Comparison of ENCODE assay signal across 1 cellular context in the genomic region with DNA sequence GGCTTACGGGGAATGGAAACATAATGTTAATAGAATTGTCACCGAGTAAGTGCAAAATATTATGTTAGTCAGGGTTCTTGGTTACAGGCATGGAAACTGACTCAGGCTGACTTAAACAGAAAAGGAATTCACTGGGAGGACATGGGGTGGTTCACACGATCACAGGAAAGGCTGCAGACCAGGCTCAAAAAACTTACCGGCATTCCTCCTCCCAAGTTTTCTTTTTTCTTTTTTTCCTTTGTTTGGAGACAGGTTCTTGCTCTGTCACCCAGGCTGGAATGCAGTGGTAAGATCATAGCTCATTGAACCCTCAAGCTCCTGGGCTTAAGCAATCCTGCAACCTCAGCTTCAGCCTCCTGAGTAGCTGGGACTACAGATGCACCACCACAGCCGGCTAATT.
TF ChIP-seq lines count a peak whose summit lies in the region.

No MANE protein-coding gene starts in this region.

TF ChIP-seq in HepG2, 621 proteins besides CTCF, POLR2A, EP300 and RAD21:
- no peak for TF ChIP-seq ZNF232 (CRISPR knock-in tag; IDR thresholded peaks at IDR 0.05; ENCODE audit: borderline replicate concordance)
- peak; percentile 34; the same call in 1 of the 2 replicates for TF ChIP-seq MED1 (CRISPR knock-in tag; IDR thresholded peaks at IDR 0.05)
- TF ChIP-seq AGO1 (IDR thresholded peaks at IDR 0.05; ENCODE audit: low read depth, low read length, poor library complexity, severe bottlenecking): no peak
- TF ChIP-seq ZNF333 (CRISPR knock-in tag; IDR thresholded peaks at IDR 0.05; ENCODE audit: borderline replicate concordance): no peak
- TF ChIP-seq, protein P1, sequence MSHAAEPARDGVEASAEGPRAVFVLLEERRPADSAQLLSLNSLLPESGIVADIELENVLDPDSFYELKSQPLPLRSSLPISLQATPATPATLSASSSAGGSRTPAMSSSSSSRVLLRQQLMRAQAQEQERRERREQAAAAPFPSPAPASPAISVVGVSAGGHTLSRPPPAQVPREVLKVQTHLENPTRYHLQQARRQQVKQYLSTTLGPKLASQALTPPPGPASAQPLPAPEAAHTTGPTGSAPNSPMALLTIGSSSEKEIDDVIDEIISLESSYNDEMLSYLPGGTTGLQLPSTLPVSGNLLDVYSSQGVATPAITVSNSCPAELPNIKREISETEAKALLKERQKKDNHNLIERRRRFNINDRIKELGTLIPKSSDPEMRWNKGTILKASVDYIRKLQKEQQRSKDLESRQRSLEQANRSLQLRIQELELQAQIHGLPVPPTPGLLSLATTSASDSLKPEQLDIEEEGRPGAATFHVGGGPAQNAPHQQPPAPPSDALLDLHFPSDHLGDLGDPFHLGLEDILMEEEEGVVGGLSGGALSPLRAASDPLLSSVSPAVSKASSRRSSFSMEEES (CRISPR knock-in tag; IDR thresholded peaks at IDR 0.05): no peak
- no peak for TF ChIP-seq ZNF674 (CRISPR knock-in tag; IDR thresholded peaks at IDR 0.05; ENCODE audit: low read depth)
- no peak for TF ChIP-seq CERS6 (CRISPR knock-in tag; IDR thresholded peaks at IDR 0.05)
- TF ChIP-seq ZSCAN25 (CRISPR knock-in tag; IDR thresholded peaks at IDR 0.05): no peak
- no peak for TF ChIP-seq HIVEP1 (CRISPR knock-in tag; IDR thresholded peaks at IDR 0.05)
- TF ChIP-seq GZF1 (CRISPR knock-in tag; IDR thresholded peaks at IDR 0.05): no peak
- no peak for TF ChIP-seq NFATC3 (CRISPR knock-in tag; IDR thresholded peaks at IDR 0.05)
- no peak for TF ChIP-seq MYNN (CRISPR knock-in tag; IDR thresholded peaks at IDR 0.05; ENCODE audit: low read depth)
- TF ChIP-seq ZNF121 (CRISPR knock-in tag; IDR thresholded peaks at IDR 0.05): no peak
- TF ChIP-seq AFF4 (CRISPR knock-in tag; IDR thresholded peaks at IDR 0.05): no peak
- TF ChIP-seq, protein P2, sequence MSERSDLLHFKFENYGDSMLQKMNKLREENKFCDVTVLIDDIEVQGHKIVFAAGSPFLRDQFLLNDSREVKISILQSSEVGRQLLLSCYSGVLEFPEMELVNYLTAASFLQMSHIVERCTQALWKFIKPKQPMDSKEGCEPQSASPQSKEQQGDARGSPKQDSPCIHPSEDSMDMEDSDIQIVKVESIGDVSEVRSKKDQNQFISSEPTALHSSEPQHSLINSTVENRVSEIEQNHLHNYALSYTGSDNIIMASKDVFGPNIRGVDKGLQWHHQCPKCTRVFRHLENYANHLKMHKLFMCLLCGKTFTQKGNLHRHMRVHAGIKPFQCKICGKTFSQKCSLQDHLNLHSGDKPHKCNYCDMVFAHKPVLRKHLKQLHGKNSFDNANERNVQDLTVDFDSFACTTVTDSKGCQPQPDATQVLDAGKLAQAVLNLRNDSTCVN (CRISPR knock-in tag; IDR thresholded peaks at IDR 0.05; ENCODE audit: borderline replicate concordance): no peak
- 0 out of 2 replicates have a peak, but pooled peaks have one; percentile 14 for TF ChIP-seq ZNF607 (CRISPR knock-in tag; IDR thresholded peaks at IDR 0.05; ENCODE audit: borderline replicate concordance)
- TF ChIP-seq CEBPB (IDR thresholded peaks at IDR 0.05; ENCODE audit: borderline replicate concordance, low read depth, low read length): peak; percentile 14; the same call in 1 of the 2 replicates
- TF ChIP-seq ARNTL (CRISPR knock-in tag; IDR thresholded peaks at IDR 0.05): no peak
- peak; percentile 68 for TF ChIP-seq CEBPG (CRISPR knock-in tag; IDR thresholded peaks at IDR 0.05)
- TF ChIP-seq, protein P3, sequence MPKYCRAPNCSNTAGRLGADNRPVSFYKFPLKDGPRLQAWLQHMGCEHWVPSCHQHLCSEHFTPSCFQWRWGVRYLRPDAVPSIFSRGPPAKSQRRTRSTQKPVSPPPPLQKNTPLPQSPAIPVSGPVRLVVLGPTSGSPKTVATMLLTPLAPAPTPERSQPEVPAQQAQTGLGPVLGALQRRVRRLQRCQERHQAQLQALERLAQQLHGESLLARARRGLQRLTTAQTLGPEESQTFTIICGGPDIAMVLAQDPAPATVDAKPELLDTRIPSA (CRISPR knock-in tag; IDR thresholded peaks at IDR 0.05; ENCODE audit: borderline replicate concordance): no peak
- TF ChIP-seq, protein P4, sequence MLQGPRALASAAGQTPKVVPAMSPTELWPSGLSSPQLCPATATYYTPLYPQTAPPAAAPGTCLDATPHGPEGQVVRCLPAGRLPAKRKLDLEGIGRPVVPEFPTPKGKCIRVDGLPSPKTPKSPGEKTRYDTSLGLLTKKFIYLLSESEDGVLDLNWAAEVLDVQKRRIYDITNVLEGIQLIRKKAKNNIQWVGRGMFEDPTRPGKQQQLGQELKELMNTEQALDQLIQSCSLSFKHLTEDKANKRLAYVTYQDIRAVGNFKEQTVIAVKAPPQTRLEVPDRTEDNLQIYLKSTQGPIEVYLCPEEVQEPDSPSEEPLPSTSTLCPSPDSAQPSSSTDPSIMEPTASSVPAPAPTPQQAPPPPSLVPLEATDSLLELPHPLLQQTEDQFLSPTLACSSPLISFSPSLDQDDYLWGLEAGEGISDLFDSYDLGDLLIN (CRISPR knock-in tag; IDR thresholded peaks at IDR 0.05; ENCODE audit: borderline replicate concordance): no peak
- TF ChIP-seq CENPX (CRISPR knock-in tag; IDR thresholded peaks at IDR 0.05): no peak
- TF ChIP-seq RFXAP (CRISPR knock-in tag; IDR thresholded peaks at IDR 0.05; ENCODE audit: borderline replicate concordance): no peak
- TF ChIP-seq, protein P5, sequence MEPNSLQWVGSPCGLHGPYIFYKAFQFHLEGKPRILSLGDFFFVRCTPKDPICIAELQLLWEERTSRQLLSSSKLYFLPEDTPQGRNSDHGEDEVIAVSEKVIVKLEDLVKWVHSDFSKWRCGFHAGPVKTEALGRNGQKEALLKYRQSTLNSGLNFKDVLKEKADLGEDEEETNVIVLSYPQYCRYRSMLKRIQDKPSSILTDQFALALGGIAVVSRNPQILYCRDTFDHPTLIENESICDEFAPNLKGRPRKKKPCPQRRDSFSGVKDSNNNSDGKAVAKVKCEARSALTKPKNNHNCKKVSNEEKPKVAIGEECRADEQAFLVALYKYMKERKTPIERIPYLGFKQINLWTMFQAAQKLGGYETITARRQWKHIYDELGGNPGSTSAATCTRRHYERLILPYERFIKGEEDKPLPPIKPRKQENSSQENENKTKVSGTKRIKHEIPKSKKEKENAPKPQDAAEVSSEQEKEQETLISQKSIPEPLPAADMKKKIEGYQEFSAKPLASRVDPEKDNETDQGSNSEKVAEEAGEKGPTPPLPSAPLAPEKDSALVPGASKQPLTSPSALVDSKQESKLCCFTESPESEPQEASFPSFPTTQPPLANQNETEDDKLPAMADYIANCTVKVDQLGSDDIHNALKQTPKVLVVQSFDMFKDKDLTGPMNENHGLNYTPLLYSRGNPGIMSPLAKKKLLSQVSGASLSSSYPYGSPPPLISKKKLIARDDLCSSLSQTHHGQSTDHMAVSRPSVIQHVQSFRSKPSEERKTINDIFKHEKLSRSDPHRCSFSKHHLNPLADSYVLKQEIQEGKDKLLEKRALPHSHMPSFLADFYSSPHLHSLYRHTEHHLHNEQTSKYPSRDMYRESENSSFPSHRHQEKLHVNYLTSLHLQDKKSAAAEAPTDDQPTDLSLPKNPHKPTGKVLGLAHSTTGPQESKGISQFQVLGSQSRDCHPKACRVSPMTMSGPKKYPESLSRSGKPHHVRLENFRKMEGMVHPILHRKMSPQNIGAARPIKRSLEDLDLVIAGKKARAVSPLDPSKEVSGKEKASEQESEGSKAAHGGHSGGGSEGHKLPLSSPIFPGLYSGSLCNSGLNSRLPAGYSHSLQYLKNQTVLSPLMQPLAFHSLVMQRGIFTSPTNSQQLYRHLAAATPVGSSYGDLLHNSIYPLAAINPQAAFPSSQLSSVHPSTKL (CRISPR knock-in tag; IDR thresholded peaks at IDR 0.05): 0 out of 2 replicates have a peak, but pooled peaks have one; percentile 20
- no peak for TF ChIP-seq ZNF292 (CRISPR knock-in tag; IDR thresholded peaks at IDR 0.05; ENCODE audit: borderline replicate concordance, low read depth)
- TF ChIP-seq ZSCAN31 (CRISPR knock-in tag; IDR thresholded peaks at IDR 0.05; ENCODE audit: low read depth): no peak
- no peak for TF ChIP-seq ZSCAN20 (CRISPR knock-in tag; IDR thresholded peaks at IDR 0.05; ENCODE audit: borderline replicate concordance)
- no peak for TF ChIP-seq KLF11 (CRISPR knock-in tag; IDR thresholded peaks at IDR 0.05)
- TF ChIP-seq ZNF75D (CRISPR knock-in tag; IDR thresholded peaks at IDR 0.05; ENCODE audit: borderline replicate concordance): no peak
- no peak for TF ChIP-seq ZNF546 (CRISPR knock-in tag; conservative IDR thresholded peaks at IDR 0.05)
- peak; percentile 58 for TF ChIP-seq TEAD3 (CRISPR knock-in tag; optimal IDR thresholded peaks at IDR 0.05; ENCODE audit: borderline replicate concordance)
